In the genomic region with DNA sequence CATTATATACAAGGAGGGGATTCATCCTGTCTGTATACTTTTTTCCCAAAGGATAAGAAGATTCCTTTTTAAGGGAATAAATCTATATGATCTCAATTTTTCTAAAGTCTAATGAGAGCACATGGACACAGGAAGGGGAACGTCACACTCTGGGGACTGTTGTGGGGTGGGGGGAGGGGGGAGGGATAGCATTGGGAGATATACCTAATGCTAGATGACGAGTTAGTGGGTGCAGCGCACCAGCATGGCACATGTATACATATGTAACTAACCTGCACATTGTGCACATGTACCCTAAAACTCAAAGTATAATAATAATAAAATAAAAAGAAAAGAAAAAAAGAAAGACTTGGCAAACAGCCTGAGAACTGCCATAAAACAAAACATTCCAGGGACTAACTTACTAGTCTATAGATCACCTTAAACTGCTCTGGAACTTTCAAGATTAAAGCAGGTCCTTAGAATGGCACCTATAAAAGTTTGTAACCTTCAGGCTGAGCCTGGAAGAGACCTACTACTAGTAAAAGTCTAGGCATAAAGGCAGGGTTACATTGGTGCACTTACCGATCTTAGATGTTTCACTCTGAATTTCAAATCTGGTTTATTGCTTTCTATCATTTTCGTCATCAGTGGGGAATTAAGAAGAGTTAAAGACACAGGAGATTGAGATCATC, we compare ENCODE assay signal across 7 cellular contexts.
DNase-seq lines count a peak whose midpoint lies in the region; ATAC-seq, FAIRE-seq and TF ChIP-seq lines count a peak whose summit lies in the region.
"Not testable (repeated sequence)": the region's sequence is repeated elsewhere in the genome, so short reads cannot be mapped to it uniquely, and the experiment has no call there.

No MANE protein-coding gene starts in this region.

- not testable (repeated sequence) for H3K27me3 ChIP-seq in BE2C; GM23338 (ENCODE audit: insufficient read depth); HUES6 (ENCODE audit: control insufficient read depth, insufficient read depth, low read length); K562 (ENCODE audit: control insufficient read depth in 2 of 2, insufficient read depth in 2 of 2, low read length in 2 of 2); iPS-15b (ENCODE audit: control insufficient read depth, insufficient read depth, low read length)

- in situ Hi-C loops in SK-MEL-5 (cut with HindIII; ENCODE audit: low pct_unique_long_range_greater_than_20kb, low sequenced_read_pairs); K562 (cut with MboI): not testable (repeated sequence)

- FAIRE-seq in K562 (lab: Jason Lieb, UNC): not testable (repeated sequence)

- not testable (repeated sequence) for H4K20me1 ChIP-seq in GM23338 (replicated peaks; ENCODE audit: insufficient read depth); K562 (replicated peaks; ENCODE audit: control insufficient read depth, insufficient read depth, low read length)

- DNase-seq in BE2C; GM23338 (ENCODE audit: low spot score); osteocyte (ENCODE audit: extremely low spot score, unreplicated experiment): not testable (repeated sequence)
- DNase-seq in SK-MEL-5 (ENCODE audit: low read depth, low spot score) (peak; percentile 7), K562 (ENCODE audit: extremely low read depth in 1 of 4, low spot score in 3 of 4) (peak in 3 of 4 experiments; percentile 2 to 10 (median 4))

- H3K9me2 ChIP-seq in GM23338 (ENCODE audit: insufficient read depth): not testable (repeated sequence)

- not testable (repeated sequence) for H3K36me3 ChIP-seq in BE2C; GM23338 (ENCODE audit: insufficient read depth); HUES6 (ENCODE audit: control insufficient read depth, insufficient read depth, low read length); iPS-15b (ENCODE audit: control insufficient read depth, insufficient read depth, low read length)
- peaks cover 14% of the 10 kb centered on the region; the same call in 2 of the 3 replicates for H3K36me3 ChIP-seq in K562 (ENCODE audit: control insufficient read depth, insufficient read depth, low read length)

- H2AFZ ChIP-seq in GM23338 (peak overlapping the region; percentile 53; the same call in 1 of the 2 replicates), K562 (ENCODE audit: low read depth, low read length) (peak overlapping the region; percentile 91)

- H3K9me3 ChIP-seq in BE2C; HUES6 (ENCODE audit: control insufficient read depth, insufficient read depth, low read depth, low read length); K562 (replicated peaks; ENCODE audit: control insufficient read depth, insufficient read depth, low read depth, low read length); iPS-15b (ENCODE audit: control insufficient read depth, insufficient read depth, low read length): not testable (repeated sequence)

- not testable (repeated sequence) for H3K4me1 ChIP-seq in BE2C; GM23338 (ENCODE audit: insufficient read depth); HUES6 (ENCODE audit: control insufficient read depth, insufficient read depth, low read length); K562 (replicated peaks in 1 of 2; ENCODE audit: control insufficient read depth in 2 of 2, insufficient read depth in 2 of 2, low read length in 2 of 2); iPS-15b (ENCODE audit: control insufficient read depth, insufficient read depth, low read length)

- not testable (repeated sequence) for H3K79me2 ChIP-seq in GM23338 (replicated peaks; ENCODE audit: insufficient read depth)
- peaks cover 36% of the 10 kb centered on the region for H3K79me2 ChIP-seq in K562 (ENCODE audit: control insufficient read depth, insufficient read depth, low read length)

- not testable (repeated sequence) for TF ChIP-seq POLR2A in K562 (conservative IDR thresholded peaks at IDR 0.05)

- H3K4me3 ChIP-seq in BE2C (ENCODE audit: low read depth, low read length) (peak overlapping the region; percentile 77), HUES6 (ENCODE audit: low read depth, low read length) (peak overlapping the region; percentile 45), K562 (peak overlapping the region; percentile 71), iPS-15b (ENCODE audit: low read depth, low read length) (peak overlapping the region; percentile 38)
- not testable (repeated sequence) for H3K4me3 ChIP-seq in GM23338

- not testable (repeated sequence) for TF ChIP-seq CTCF in BE2C (IDR thresholded peaks at IDR 0.05; ENCODE audit: low read depth, low read length); GM23338 (conservative IDR thresholded peaks at IDR 0.05; ENCODE audit: low read depth in 2 of 2); K562 (IDR thresholded peaks at IDR 0.05 in 2 of 3, conservative IDR thresholded peaks at IDR 0.05 in 1 of 3; ENCODE audit: insufficient read depth in 2 of 3, low read depth in 1 of 3, low read length in 3 of 3); osteocyte (IDR thresholded peaks at IDR 0.05)

- not testable (repeated sequence) for H3K9me3 Mint-ChIP-seq in GM23338
- H3K9me3 Mint-ChIP-seq in osteocyte (ENCODE audit: unreplicated experiment): peaks cover 15% of the 10 kb centered on the region

- not testable (repeated sequence) for H3K4me1 Mint-ChIP-seq in GM23338; osteocyte (ENCODE audit: unreplicated experiment)

- CTCF ChIA-PET in K562 (lab: Yijun Ruan, JAX; ENCODE audit: low intra/inter-chr PET ratio): not testable (repeated sequence)

- WGBS in K562 (ENCODE audit: insufficient coverage, low coverage, missing lambda C conversion rate): 0% methylated on average over 2 of the region's 5 CpGs

- TF ChIP-seq RAD21 in K562 (CRISPR knock-in tag; conservative IDR thresholded peaks at IDR 0.05 in 1 of 2, IDR thresholded peaks at IDR 0.05 in 1 of 2): not testable (repeated sequence)

- not testable (repeated sequence) for ATAC-seq in GM23338
- peak; percentile 85 for ATAC-seq in K562

- H3K4me3 Mint-ChIP-seq in GM23338: not testable (repeated sequence)
- peak overlapping the region; percentile 71 for H3K4me3 Mint-ChIP-seq in osteocyte (ENCODE audit: unreplicated experiment)

- TF ChIP-seq EP300 in K562 (IDR thresholded peaks at IDR 0.05; ENCODE audit: low read length): not testable (repeated sequence)

- H3K4me2 ChIP-seq in GM23338: not testable (repeated sequence)
- peak overlapping the region; percentile 81 for H3K4me2 ChIP-seq in K562 (ENCODE audit: insufficient read depth, low read length)

- H3K27ac ChIP-seq in GM23338 (ENCODE audit: low read depth); HUES6 (ENCODE audit: low read depth, low read length): not testable (repeated sequence)
- H3K27ac ChIP-seq in K562 (ENCODE audit: extremely low read depth, low read depth, low read length): peak overlapping the region; percentile 96

- POLR2A ChIA-PET in K562 (lab: Yijun Ruan, JAX): interaction anchor here (1.3 kb wide), 1 partner anchor 15 kb away, joined by 5 read pairs; no protein-coding TSS in a partner anchor

- TSS peak; percentile 70 for BruUV-seq in K562 (replicated peaks; lab: Mats Ljungman, UMichigan)

- H3K9me1 ChIP-seq in K562 (ENCODE audit: control insufficient read depth, insufficient read depth, low read length): not testable (repeated sequence)

- not testable (repeated sequence) for H3K36me3 Mint-ChIP-seq in GM23338 (ENCODE audit: low read depth); osteocyte (ENCODE audit: unreplicated experiment)

- not testable (repeated sequence) for H3K9ac ChIP-seq in HUES6 (ENCODE audit: low read length); iPS-15b (ENCODE audit: low read depth, low read length)
- H3K9ac ChIP-seq in K562 (ENCODE audit: insufficient read depth in 1 of 2, low read depth in 2 of 2, low read length in 2 of 2): peak overlapping the region; percentile 82 to 97

- H3K27ac Mint-ChIP-seq in GM23338: not testable (repeated sequence)
- peak overlapping the region; percentile 38 for H3K27ac Mint-ChIP-seq in osteocyte (ENCODE audit: unreplicated experiment)

- H3F3A ChIP-seq in GM23338 (replicated peaks; ENCODE audit: low read depth): not testable (repeated sequence)

- intact Hi-C loops in K562 (cut with micrococcal nuclease): loop anchor here (5.0 kb wide), 1 partner anchor 44 kb away; no protein-coding TSS in a partner anchor

- not testable (repeated sequence) for H3K27me3 Mint-ChIP-seq in GM23338 (ENCODE audit: insufficient read depth, low read depth, poor library complexity); osteocyte (ENCODE audit: unreplicated experiment)

TF ChIP-seq in K562, 482 proteins besides CTCF, POLR2A, EP300 and RAD21 (continues in another document):
- TF ChIP-seq POLR2H (tag; IDR thresholded peaks at IDR 0.05; ENCODE audit: low read depth): peak; percentile 41; the same call in 1 of the 2 replicates
- TF ChIP-seq CREM (IDR thresholded peaks at IDR 0.05; ENCODE audit: low read depth): peak; percentile 71
- TF ChIP-seq, protein P1, sequence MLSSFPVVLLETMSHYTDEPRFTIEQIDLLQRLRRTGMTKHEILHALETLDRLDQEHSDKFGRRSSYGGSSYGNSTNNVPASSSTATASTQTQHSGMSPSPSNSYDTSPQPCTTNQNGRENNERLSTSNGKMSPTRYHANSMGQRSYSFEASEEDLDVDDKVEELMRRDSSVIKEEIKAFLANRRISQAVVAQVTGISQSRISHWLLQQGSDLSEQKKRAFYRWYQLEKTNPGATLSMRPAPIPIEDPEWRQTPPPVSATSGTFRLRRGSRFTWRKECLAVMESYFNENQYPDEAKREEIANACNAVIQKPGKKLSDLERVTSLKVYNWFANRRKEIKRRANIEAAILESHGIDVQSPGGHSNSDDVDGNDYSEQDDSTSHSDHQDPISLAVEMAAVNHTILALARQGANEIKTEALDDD (IDR thresholded peaks at IDR 0.05): 0 out of 2 replicates have a peak, but pooled peaks have one; percentile 49
- TF ChIP-seq POLR2AphosphoS5 (IDR thresholded peaks at IDR 0.05; ENCODE audit: control insufficient read depth, insufficient read depth, low read depth, low read length): peak; percentile 5; the same call in 1 of the 2 replicates
- TF ChIP-seq EP400 (IDR thresholded peaks at IDR 0.05): peak; percentile 80
- peak; percentile 62; the same call in 1 of the 2 replicates for TF ChIP-seq MYC (IDR thresholded peaks at IDR 0.05; ENCODE audit: low read depth, low read length)
- TF ChIP-seq MYC (CRISPR knock-in tag; IDR thresholded peaks at IDR 0.05; ENCODE audit: borderline replicate concordance, low read depth): not testable (repeated sequence)
